1 cellular context compared by ENCODE assay signal in genomic region chr11:73288873-73289707, GRCh38.
TF ChIP-seq lines count a peak whose summit lies in the region.

No MANE protein-coding gene starts in this region.

TF ChIP-seq in A549, 52 proteins besides CTCF, POLR2A, EP300 and RAD21 (continued from another document):
- TF ChIP-seq JUNB (IDR thresholded peaks at IDR 0.05) (no peak), CEBPB (IDR thresholded peaks at IDR 0.05) (no peak), RARB (CRISPR knock-in tag; IDR thresholded peaks at IDR 0.05) (peak; percentile 43; the same call in 1 of the 2 replicates), BHLHE40 (IDR thresholded peaks at IDR 0.05; ENCODE audit: low read depth, low read length) (no peak), CBX2 (IDR thresholded peaks at IDR 0.05; ENCODE audit: borderline replicate concordance, low read depth) (no peak), ZFP36 (IDR thresholded peaks at IDR 0.05; ENCODE audit: borderline replicate concordance, partially characterized antibody) (no peak), NR3C1 (IDR thresholded peaks at IDR 0.05) (no peak), NPAS2 (CRISPR knock-in tag; IDR thresholded peaks at IDR 0.05; ENCODE audit: borderline replicate concordance) (no peak), RNF2 (IDR thresholded peaks at IDR 0.05; ENCODE audit: borderline replicate concordance, low read depth) (no peak), HDAC2 (IDR thresholded peaks at IDR 0.05) (no peak), FOXS1 (CRISPR knock-in tag; IDR thresholded peaks at IDR 0.05) (no peak; the same call in 1 of the 2 replicates), SMC3 (IDR thresholded peaks at IDR 0.05) (peak; percentile 88), CHD2 (IDR thresholded peaks at IDR 0.05; ENCODE audit: low read length, partially characterized antibody) (no peak), HOXA7 (CRISPR knock-in tag; IDR thresholded peaks at IDR 0.05) (no peak), RFX5 (IDR thresholded peaks at IDR 0.05) (no peak), MAFK (IDR thresholded peaks at IDR 0.05; ENCODE audit: partially characterized antibody) (peak; percentile 58), ZC3H11A (IDR thresholded peaks at IDR 0.05) (no peak), POLR2AphosphoS2 (conservative IDR thresholded peaks at IDR 0.05; ENCODE audit: low read length) (no peak), HOXB13 (CRISPR knock-in tag; IDR thresholded peaks at IDR 0.05; ENCODE audit: low read depth) (no peak), BCL3 (IDR thresholded peaks at IDR 0.05) (no peak), EHF (CRISPR knock-in tag; IDR thresholded peaks at IDR 0.05) (no peak), HEYL (CRISPR knock-in tag; IDR thresholded peaks at IDR 0.05) (no peak), NFE2L2 (conservative IDR thresholded peaks at IDR 0.05; ENCODE audit: low read length) (no peak), FOSB (CRISPR knock-in tag; IDR thresholded peaks at IDR 0.05) (no peak), MAZ (IDR thresholded peaks at IDR 0.05; ENCODE audit: borderline replicate concordance, low read depth, low read length) (0 out of 2 replicates have a peak, but pooled peaks have one; percentile 12), ESRRA (IDR thresholded peaks at IDR 0.05; ENCODE audit: borderline replicate concordance, low read length) (no peak), ATOH8 (CRISPR knock-in tag; IDR thresholded peaks at IDR 0.05; ENCODE audit: low read depth) (0 out of 2 replicates have a peak, but pooled peaks have one; percentile 31), SREBF2 (IDR thresholded peaks at IDR 0.05) (no peak)
- TF ChIP-seq, protein P1, sequence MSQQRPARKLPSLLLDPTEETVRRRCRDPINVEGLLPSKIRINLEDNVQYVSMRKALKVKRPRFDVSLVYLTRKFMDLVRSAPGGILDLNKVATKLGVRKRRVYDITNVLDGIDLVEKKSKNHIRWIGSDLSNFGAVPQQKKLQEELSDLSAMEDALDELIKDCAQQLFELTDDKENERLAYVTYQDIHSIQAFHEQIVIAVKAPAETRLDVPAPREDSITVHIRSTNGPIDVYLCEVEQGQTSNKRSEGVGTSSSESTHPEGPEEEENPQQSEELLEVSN (IDR thresholded peaks at IDR 0.05; ENCODE audit: borderline replicate concordance, low read depth), result no peak
- TF ChIP-seq, protein P2, sequence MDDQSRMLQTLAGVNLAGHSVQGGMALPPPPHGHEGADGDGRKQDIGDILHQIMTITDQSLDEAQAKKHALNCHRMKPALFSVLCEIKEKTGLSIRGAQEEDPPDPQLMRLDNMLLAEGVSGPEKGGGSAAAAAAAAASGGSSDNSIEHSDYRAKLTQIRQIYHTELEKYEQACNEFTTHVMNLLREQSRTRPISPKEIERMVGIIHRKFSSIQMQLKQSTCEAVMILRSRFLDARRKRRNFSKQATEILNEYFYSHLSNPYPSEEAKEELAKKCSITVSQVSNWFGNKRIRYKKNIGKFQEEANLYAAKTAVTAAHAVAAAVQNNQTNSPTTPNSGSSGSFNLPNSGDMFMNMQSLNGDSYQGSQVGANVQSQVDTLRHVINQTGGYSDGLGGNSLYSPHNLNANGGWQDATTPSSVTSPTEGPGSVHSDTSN (IDR thresholded peaks at IDR 0.05), result no peak
